Comparison of ENCODE assay signal across 8 cellular contexts in genomic region chr9:98795970-98796363, GRCh38. TPM values are rescaled to one million over a fixed set of nuclear protein-coding genes. Genes with fewer than 3 reads are reported as not detected.
A peak's percentile ranks its signal among the peaks of the same experiment; 100 is the strongest.
DNase-seq lines count a peak whose midpoint lies in the region; ATAC-seq, FAIRE-seq and TF ChIP-seq lines count a peak whose summit lies in the region.

No MANE protein-coding gene starts in this region.

- WGBS in A549 (ENCODE audit: missing lambda C conversion rate) = 3% methylated on average over 19 of the region's 48 CpGs

- peak overlapping the region; percentile 68 for H3K4me3 ChIP-seq in A549
- peak overlapping the region; percentile 43 to 77 (median 72) for H3K4me3 ChIP-seq in fibroblast of lung (replicated peaks in 1 of 4; ENCODE audit: control extremely low read depth in 1 of 4, insufficient read depth in 1 of 4, low read depth in 3 of 4, low read length in 4 of 4)
- H3K4me3 ChIP-seq in neuron (ENCODE audit: low read length) = peak overlapping the region; percentile 75

- peaks cover 16% of the 10 kb centered on the region for H3K9me3 ChIP-seq in A549
- no peaks in the 10 kb centered on the region for H3K9me3 ChIP-seq in fibroblast of lung (ENCODE audit: control insufficient read depth, insufficient read depth, low read depth, low read length)
- H3K9me3 ChIP-seq in neuron (ENCODE audit: low read length) = peaks cover 2% of the 10 kb centered on the region

- POLR2A ChIA-PET in A549 (lab: Yijun Ruan, JAX) = no interaction called here

- ATAC-seq in A549 (peak; percentile 49 to 68), GM18858 (IDR thresholded peaks at IDR 0.05; ENCODE audit: unreplicated experiment) (peak; percentile 22), HG03095 (IDR thresholded peaks at IDR 0.05; ENCODE audit: unreplicated experiment) (peak; percentile 38)

- H3K4me2 ChIP-seq in A549 = peak overlapping the region; percentile 90
- H3K4me2 ChIP-seq in fibroblast of lung (ENCODE audit: extremely low read depth, insufficient read depth, low read length) = peak overlapping the region; percentile 95

- CTCF ChIA-PET in A549 (lab: Yijun Ruan, JAX) = interaction anchor here (0.6 to 4.4 kb wide), 7 partner anchors 12 to 591 kb away, joined by 3 to 41 read pairs (median 4); partner anchors contain the start of gene GALNT12

- no peaks in the 10 kb centered on the region for H4K20me1 ChIP-seq in fibroblast of lung (ENCODE audit: control insufficient read depth, extremely low read depth, insufficient read depth, low read length)

- no peak for DNase-seq in A549 (ENCODE audit: low read depth in 1 of 2, low spot score in 1 of 2)
- DNase-seq in activated CD4-positive, CD25-positive, alpha-beta regulatory T cell treated with anti-CD3 and anti-CD28 coated beads, Interleukin-2, amount 50 U/mL, for 72 hours = peak; percentile 49
- no peak for DNase-seq in fibroblast of lung (ENCODE audit: low read depth in 2 of 2)
- DNase-seq in NCI-H526 treated with DMSO at 0.1 percent for 48 hours (lab: John Stamatoyannopoulos, UW) = no peak
- DNase-seq in COLO829 (ENCODE audit: low spot score) = no peak

- peaks cover 9% of the 10 kb centered on the region for H3K79me2 ChIP-seq in fibroblast of lung (ENCODE audit: control insufficient read depth, insufficient read depth, low read length)

- H3K27ac ChIP-seq in A549 = peak overlapping the region; percentile 70 to 94
- no peak overlapping the region for H3K27ac ChIP-seq in fibroblast of lung (ENCODE audit: insufficient read depth, low read length)

- no peak for TF ChIP-seq EP300 in A549 (IDR thresholded peaks at IDR 0.05)

- no peak for TF ChIP-seq RAD21 in A549 (conservative IDR thresholded peaks at IDR 0.05 in 1 of 2, IDR thresholded peaks at IDR 0.05 in 1 of 2)

- H2AFZ ChIP-seq in fibroblast of lung (ENCODE audit: low read length) (peak overlapping the region; percentile 65), neuron (ENCODE audit: low read depth, low read length) (peak overlapping the region; percentile 73)

- H3K27me3 ChIP-seq in fibroblast of lung (ENCODE audit: control insufficient read depth, insufficient read depth, low read length) = no peaks in the 10 kb centered on the region
- no peaks in the 10 kb centered on the region for H3K27me3 ChIP-seq in neuron (ENCODE audit: insufficient read depth, low read length)

- H3K9ac ChIP-seq in fibroblast of lung (ENCODE audit: insufficient read depth, low read length) = peak overlapping the region; percentile 65

- no peak for TF ChIP-seq CTCF in A549 (IDR thresholded peaks at IDR 0.05)
- no peak for TF ChIP-seq CTCF in fibroblast of lung (conservative IDR thresholded peaks at IDR 0.05 in 1 of 2, IDR thresholded peaks at IDR 0.05 in 1 of 2; ENCODE audit: low read depth in 1 of 2, low read length in 2 of 2)

- no peak for TF ChIP-seq POLR2A in A549 (IDR thresholded peaks at IDR 0.05; ENCODE audit: low read length)

- H3K36me3 ChIP-seq in fibroblast of lung (ENCODE audit: control insufficient read depth, insufficient read depth, low read length) (no peaks in the 10 kb centered on the region), neuron (ENCODE audit: insufficient read depth, low read length) (no peaks in the 10 kb centered on the region)

- H3K4me1 ChIP-seq in A549 = peaks cover 20% of the 10 kb centered on the region
- H3K4me1 ChIP-seq in fibroblast of lung (ENCODE audit: control insufficient read depth, extremely low read depth, insufficient read depth, low read length) = peaks cover 4% of the 10 kb centered on the region
- peaks cover 16% of the 10 kb centered on the region for H3K4me1 ChIP-seq in neuron (ENCODE audit: insufficient read depth, low read length)

- FAIRE-seq in A549 (lab: Jason Lieb, UNC) = no peak

TF ChIP-seq in A549, 52 proteins besides CTCF, POLR2A, EP300 and RAD21:
- TF ChIP-seq FOXS1 (CRISPR knock-in tag; IDR thresholded peaks at IDR 0.05) = no peak
- TF ChIP-seq HOXB5 (CRISPR knock-in tag; IDR thresholded peaks at IDR 0.05) = no peak
- no peak for TF ChIP-seq GATA3 (IDR thresholded peaks at IDR 0.05; ENCODE audit: borderline replicate concordance)
- no peak for TF ChIP-seq PHF8 (IDR thresholded peaks at IDR 0.05; ENCODE audit: borderline replicate concordance, low read depth)
- no peak for TF ChIP-seq HOXA7 (CRISPR knock-in tag; IDR thresholded peaks at IDR 0.05)
- TF ChIP-seq KDM5A (IDR thresholded peaks at IDR 0.05) = no peak
- TF ChIP-seq HMGXB4 (CRISPR knock-in tag; IDR thresholded peaks at IDR 0.05; ENCODE audit: borderline replicate concordance) = no peak
- no peak for TF ChIP-seq SMC3 (IDR thresholded peaks at IDR 0.05)
- no peak for TF ChIP-seq ELK1 (IDR thresholded peaks at IDR 0.05; ENCODE audit: low read depth, low read length)
TF ChIP-seq in A549: peak in this region for 0.

RNA-seq across cellular contexts. Expression of gene ANKS6, which starts 0.4 kb away (rescaled TPM):
- polyA plus RNA-seq in A549 (2011; rRNA removed) = 15.2 and 17.7 TPM in 2 replicates
- 38.5 and 39.6 TPM in 2 replicates for polyA plus RNA-seq in A549 (2012; cell fraction: cytosol; rRNA removed)
- 58.3 and 75.1 TPM in 2 replicates for polyA plus RNA-seq in A549 (2012; cell fraction: nucleus; rRNA removed)
- 14.4 to 16.3 TPM (median 14.7 TPM) in 3 replicates for polyA plus RNA-seq in A549 (2017; fragmentation: RNase III; extraction: RNeasy Plus Mini Kit Qiagen cat#74134 plus additional on column Dnase treatment)
- polyA minus RNA-seq in A549 (2011; rRNA and poly(A)+ RNA removed) = 15.6 and 21.6 TPM in 2 replicates
- total RNA-seq in fibroblast of lung = 9.6 and 10.3 TPM in 2 replicates
- polyA plus RNA-seq in fibroblast of lung = 7.3 and 10.0 TPM in 2 replicates
- polyA plus RNA-seq in fibroblast of lung (2012) = 12.0 and 14.2 TPM in 2 replicates
- 8.8 and 13.5 TPM in 2 replicates for polyA minus RNA-seq in fibroblast of lung (ENCODE audit: low replicate concordance)

RNA-seq across cellular contexts. Expression of gene GALNT12, which starts 11.5 kb away (rescaled TPM):
- polyA plus RNA-seq in A549 (2011; rRNA removed) = 7.3 and 7.7 TPM in 2 replicates
- polyA plus RNA-seq in A549 (2012; cell fraction: cytosol; rRNA removed) = 1.9 and 2.2 TPM in 2 replicates
- polyA plus RNA-seq in A549 (2012; cell fraction: nucleus; rRNA removed) = 4.3 and 5.3 TPM in 2 replicates
- 2.6 to 3.2 TPM (median 3.0 TPM) in 3 replicates for polyA plus RNA-seq in A549 (2017; fragmentation: RNase III; extraction: RNeasy Plus Mini Kit Qiagen cat#74134 plus additional on column Dnase treatment)
- polyA minus RNA-seq in A549 (2011; rRNA and poly(A)+ RNA removed) = 3.3 and 3.4 TPM in 2 replicates
- total RNA-seq in fibroblast of lung = 18.2 and 27.2 TPM in 2 replicates
- 9.4 and 16.5 TPM in 2 replicates for polyA plus RNA-seq in fibroblast of lung
- polyA plus RNA-seq in fibroblast of lung (2012) = 6.7 and 11.6 TPM in 2 replicates
- 6.4 and 12.1 TPM in 2 replicates for polyA minus RNA-seq in fibroblast of lung (ENCODE audit: low replicate concordance)
